Comparison of ENCODE assay signal across 25 cellular contexts in the genomic region with DNA sequence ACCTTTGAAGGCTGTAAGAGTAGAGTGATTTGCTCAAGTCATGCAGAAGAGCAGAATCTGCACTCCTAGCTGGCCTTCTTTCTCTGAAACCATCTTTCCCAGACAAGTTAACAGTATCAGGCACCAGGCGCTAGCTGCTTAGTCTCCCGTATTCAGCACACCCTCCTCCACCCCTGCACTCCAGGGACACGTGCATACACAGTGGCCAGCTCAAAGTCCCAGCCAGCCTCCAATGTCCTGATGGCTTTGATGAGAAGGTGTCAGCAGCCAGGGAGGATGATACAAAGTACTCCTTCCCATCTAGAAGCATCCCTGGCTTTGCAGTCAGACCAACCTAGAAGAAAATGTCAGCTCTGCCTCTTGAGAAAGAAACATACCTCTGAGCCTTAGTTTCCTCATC.
"Had no signal": no experiment of that assay in that cellular context is flagged by ENCODE, and none has a peak within 500 bp of the region (broad histone marks: within the 10 kb centered on the region; RNA-seq: fewer than 3 reads in every experiment).

No MANE protein-coding gene starts in this region.

- H3K9me3 Mint-ChIP-seq: naive B cell; natural killer cell; nephron progenitor cell; stimulated activated naive CD8-positive, alpha-beta T cell treated with anti-CD3 and anti-CD28 coated beads, Interleukin-15, Interleukin-2, amounts not matched to agents 100 ng/mL and 50 ng/mL, for 24 hours had no signal

- H3K4me3 ChIP-seq: heart left ventricle, lower lobe of right lung, ovary, right atrium auricular region, skin epidermis, suprapubic skin, thoracic aorta, tibial artery, upper lobe of right lung had no signal

- H3K9me3 ChIP-seq: heart left ventricle, lower lobe of right lung, ovary, right atrium auricular region, suprapubic skin, thoracic aorta, tibial artery, upper lobe of right lung had no signal

- H3K27ac ChIP-seq: heart left ventricle, lower lobe of right lung, ovary, right atrium auricular region, skin epidermis, suprapubic skin, thoracic aorta, tibial artery, upper lobe of right lung had no signal

- H3K4me1 Mint-ChIP-seq: naive B cell, natural killer cell had no signal

- H3K36me3 ChIP-seq: heart left ventricle, lower lobe of right lung, ovary, right atrium auricular region, suprapubic skin, thoracic aorta, tibial artery, upper lobe of right lung had no signal

- H3K36me3 Mint-ChIP-seq: naive B cell, natural killer cell had no signal

- H3K27me3 ChIP-seq: heart left ventricle, ovary, right atrium auricular region, suprapubic skin, tibial artery, upper lobe of right lung had no signal

- H3K4me3 Mint-ChIP-seq: naive B cell; natural killer cell; nephron progenitor cell; stimulated activated naive CD8-positive, alpha-beta T cell treated with anti-CD3 and anti-CD28 coated beads, Interleukin-15, Interleukin-2, amounts not matched to agents 100 ng/mL and 50 ng/mL, for 24 hours had no signal

- H3K27ac Mint-ChIP-seq: naive B cell; natural killer cell; nephron progenitor cell; progenitor cell of endocrine pancreas; stimulated activated naive CD8-positive, alpha-beta T cell treated with anti-CD3 and anti-CD28 coated beads, Interleukin-15, Interleukin-2, amounts not matched to agents 100 ng/mL and 50 ng/mL, for 24 hours had no signal

- H3K27me3 Mint-ChIP-seq: stimulated activated naive CD8-positive, alpha-beta T cell treated with anti-CD3 and anti-CD28 coated beads, Interleukin-15, Interleukin-2, amounts not matched to agents 100 ng/mL and 50 ng/mL, for 24 hours had no signal

- ATAC-seq: heart left ventricle, left ventricle myocardium superior, lower lobe of right lung, natural killer cell, sciatic nerve, upper lobe of right lung had no signal

- H3K4me1 ChIP-seq: lower lobe of right lung, right atrium auricular region, suprapubic skin, upper lobe of right lung had no signal

- DNase-seq: heart left ventricle; islet precursor cell; left ventricle myocardium superior; lower lobe of right lung; mammary epithelial cell; mesenchymal stem cell; naive B cell; natural killer cell; nephron progenitor cell; ovary; stimulated activated CD4-positive, alpha-beta T cell treated with anti-CD3 and anti-CD28 coated beads, Interleukin-12 subunit alpha, Interleukin-12 subunit beta, amount 100 ng/mL, for 4 hours; stimulated activated CD4-positive, alpha-beta T cell treated with anti-CD3 and anti-CD28 coated beads, Interleukin-15, amount 100 ng/mL, for 24 hours; stimulated activated CD4-positive, alpha-beta T cell treated with anti-CD3 and anti-CD28 coated beads, Interleukin-2, amount 100 ng/mL, for 24 hours; stimulated activated CD4-positive, alpha-beta T cell treated with anti-CD3 and anti-CD28 coated beads, Interleukin-4, amount 100 ng/mL, for 1 hour; stimulated activated naive CD4-positive, alpha-beta T cell; tibial artery; trophoblast cell; upper lobe of right lung had no signal
